Comparison of ENCODE assay signal across 1 cellular context in genomic region chr3:83003917-83004316, GRCh38.
TF ChIP-seq lines count a peak whose summit lies in the region.

No MANE protein-coding gene starts in this region.

TF ChIP-seq in WTC11, 78 proteins besides CTCF, POLR2A, EP300 and RAD21 (continued from another document):
- TF ChIP-seq, protein P1, sequence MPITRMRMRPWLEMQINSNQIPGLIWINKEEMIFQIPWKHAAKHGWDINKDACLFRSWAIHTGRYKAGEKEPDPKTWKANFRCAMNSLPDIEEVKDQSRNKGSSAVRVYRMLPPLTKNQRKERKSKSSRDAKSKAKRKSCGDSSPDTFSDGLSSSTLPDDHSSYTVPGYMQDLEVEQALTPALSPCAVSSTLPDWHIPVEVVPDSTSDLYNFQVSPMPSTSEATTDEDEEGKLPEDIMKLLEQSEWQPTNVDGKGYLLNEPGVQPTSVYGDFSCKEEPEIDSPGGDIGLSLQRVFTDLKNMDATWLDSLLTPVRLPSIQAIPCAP (CRISPR knock-in tag; IDR thresholded peaks at IDR 0.05): no peak
- TF ChIP-seq PREB (CRISPR knock-in tag; IDR thresholded peaks at IDR 0.05; ENCODE audit: borderline replicate concordance): no peak
- no peak for TF ChIP-seq CDX4 (CRISPR knock-in tag; IDR thresholded peaks at IDR 0.05; ENCODE audit: borderline replicate concordance)
- no peak for TF ChIP-seq SMAD4 (CRISPR knock-in tag; IDR thresholded peaks at IDR 0.05)
- TF ChIP-seq, protein P2, sequence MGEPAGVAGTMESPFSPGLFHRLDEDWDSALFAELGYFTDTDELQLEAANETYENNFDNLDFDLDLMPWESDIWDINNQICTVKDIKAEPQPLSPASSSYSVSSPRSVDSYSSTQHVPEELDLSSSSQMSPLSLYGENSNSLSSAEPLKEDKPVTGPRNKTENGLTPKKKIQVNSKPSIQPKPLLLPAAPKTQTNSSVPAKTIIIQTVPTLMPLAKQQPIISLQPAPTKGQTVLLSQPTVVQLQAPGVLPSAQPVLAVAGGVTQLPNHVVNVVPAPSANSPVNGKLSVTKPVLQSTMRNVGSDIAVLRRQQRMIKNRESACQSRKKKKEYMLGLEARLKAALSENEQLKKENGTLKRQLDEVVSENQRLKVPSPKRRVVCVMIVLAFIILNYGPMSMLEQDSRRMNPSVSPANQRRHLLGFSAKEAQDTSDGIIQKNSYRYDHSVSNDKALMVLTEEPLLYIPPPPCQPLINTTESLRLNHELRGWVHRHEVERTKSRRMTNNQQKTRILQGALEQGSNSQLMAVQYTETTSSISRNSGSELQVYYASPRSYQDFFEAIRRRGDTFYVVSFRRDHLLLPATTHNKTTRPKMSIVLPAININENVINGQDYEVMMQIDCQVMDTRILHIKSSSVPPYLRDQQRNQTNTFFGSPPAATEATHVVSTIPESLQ (CRISPR knock-in tag; IDR thresholded peaks at IDR 0.05): no peak
- no peak for TF ChIP-seq ELF4 (CRISPR knock-in tag; IDR thresholded peaks at IDR 0.05; ENCODE audit: low read depth)
- no peak for TF ChIP-seq ZNF396 (CRISPR knock-in tag; IDR thresholded peaks at IDR 0.05; ENCODE audit: borderline replicate concordance)
- no peak for TF ChIP-seq RORB (CRISPR knock-in tag; IDR thresholded peaks at IDR 0.05)
- no peak for TF ChIP-seq ZNF416 (CRISPR knock-in tag; IDR thresholded peaks at IDR 0.05)
- no peak for TF ChIP-seq IRF2 (CRISPR knock-in tag; IDR thresholded peaks at IDR 0.05; ENCODE audit: borderline replicate concordance, low read depth)
